Comparison of ENCODE assay signal across 12 cellular contexts in the genomic region with DNA sequence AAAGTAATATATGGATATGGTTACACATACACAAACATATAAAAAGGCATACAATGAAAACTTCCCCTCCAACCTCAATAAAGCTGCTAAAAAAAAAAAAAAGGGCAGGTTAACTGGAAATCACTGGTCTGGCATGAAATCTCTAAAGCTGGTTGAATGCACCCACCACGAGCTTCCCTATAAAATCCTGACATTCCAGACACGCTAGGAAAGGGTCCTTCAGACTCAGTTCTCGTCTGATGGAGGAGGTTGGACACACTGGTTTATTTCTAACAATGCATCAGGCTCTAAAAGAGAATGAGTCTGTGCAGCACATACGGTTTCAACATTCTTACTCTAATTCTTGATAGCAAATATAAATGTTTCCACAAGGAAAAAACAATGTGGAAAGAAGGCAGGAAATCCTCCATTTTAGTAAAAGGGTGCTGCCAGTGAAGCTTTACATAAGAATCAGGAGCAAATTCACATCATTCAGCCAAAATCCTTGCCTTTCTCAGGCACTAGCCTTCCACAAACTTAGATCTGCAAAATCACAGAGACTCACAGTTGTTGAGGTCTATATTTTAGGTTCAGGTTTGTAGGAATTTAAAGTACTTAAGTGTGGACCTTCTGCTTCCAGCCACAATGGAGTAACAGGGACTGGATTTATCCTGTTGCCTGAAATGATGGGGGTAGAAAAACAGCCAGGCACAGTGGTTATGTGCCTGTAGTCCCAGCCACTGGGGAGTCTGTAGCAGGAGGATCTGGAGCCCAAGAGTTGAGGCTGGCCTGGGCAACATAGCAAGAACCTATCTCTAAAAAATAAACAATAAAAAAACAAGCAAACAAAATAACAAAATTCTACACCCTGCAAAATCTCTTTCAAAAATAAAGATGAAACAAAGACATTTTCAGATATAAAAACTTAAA.
DNase-seq lines count a peak whose midpoint lies in the region; ATAC-seq and TF ChIP-seq lines count a peak whose summit lies in the region.
"Had no signal": no experiment of that assay in that cellular context is flagged by ENCODE, and none has a peak within 500 bp of the region (broad histone marks: within the 10 kb centered on the region; RNA-seq: fewer than 3 reads in every experiment).

No MANE protein-coding gene starts in this region.

- 84% methylated on average over 4 of the region's 4 CpGs; no CpG with 5 or more reads in 1 of the 2 experiments for WGBS in endodermal cell (ENCODE audit: insufficient coverage in 1 of 2, insufficient read length in 1 of 2), 2 experiments
- no CpG with 5 or more reads among the region's 4 CpGs for WGBS in neuronal stem cell (ENCODE audit: extremely low coverage in 2 of 2, insufficient read length in 2 of 2, insufficient replicate concordance in 1 of 2), 2 donors

- H2AFZ ChIP-seq in neuronal stem cell (ENCODE audit: low read length), result peak overlapping the region; percentile 49

- H4K91ac ChIP-seq in neuronal stem cell (ENCODE audit: low read depth, low read length, poor library complexity), result no peak overlapping the region

- H3K4me1 ChIP-seq in HUES6 (ENCODE audit: control insufficient read depth, insufficient read depth, low read length) (peaks cover 20% of the 10 kb centered on the region), endodermal cell (ENCODE audit: control insufficient read depth, insufficient read depth, low read length) (no peaks in the 10 kb centered on the region), iPS-20b (ENCODE audit: insufficient read depth, low read length) (peaks cover 23% of the 10 kb centered on the region), neuronal stem cell (ENCODE audit: control insufficient read depth in 2 of 2, insufficient read depth in 1 of 2, low read depth in 1 of 2, low read length in 2 of 2) (peaks cover 0 to 3% of the 10 kb centered on the region in 2 donors)

- H2BK12ac ChIP-seq in neuronal stem cell (ENCODE audit: low read length), result no peak overlapping the region

- no peak overlapping the region for H3K9ac ChIP-seq in HUES6 (ENCODE audit: low read length)
- no peak overlapping the region for H3K9ac ChIP-seq in endodermal cell (ENCODE audit: extremely low read depth, low read length, poor library complexity, severe bottlenecking)
- H3K9ac ChIP-seq in iPS-20b (ENCODE audit: low read depth, low read length), result peak overlapping the region; percentile 50
- H3K9ac ChIP-seq in neuronal stem cell (ENCODE audit: low read depth, low read length, poor library complexity), result no peak overlapping the region

- no peak overlapping the region for H2BK5ac ChIP-seq in neuronal stem cell (ENCODE audit: low read length)

- TF ChIP-seq CTCF in endodermal cell (conservative IDR thresholded peaks at IDR 0.05), result no peak

- H3K36me3 Mint-ChIP-seq in endodermal cell (ENCODE audit: low read depth), result peaks cover 2% of the 10 kb centered on the region
- H3K36me3 Mint-ChIP-seq: CD4-positive, CD25-positive, alpha-beta regulatory T cell had no signal

- H3K27me3 ChIP-seq in HUES6 (ENCODE audit: control insufficient read depth, insufficient read depth, low read length), result no peaks in the 10 kb centered on the region
- H3K27me3 ChIP-seq in endodermal cell (ENCODE audit: control insufficient read depth, insufficient read depth, low read length, poor library complexity, severe bottlenecking), result no peaks in the 10 kb centered on the region
- H3K27me3 ChIP-seq in iPS-20b (ENCODE audit: insufficient read depth, low read length), result no peaks in the 10 kb centered on the region
- H3K27me3 ChIP-seq in neuronal stem cell (ENCODE audit: control insufficient read depth in 3 of 3, insufficient read depth in 3 of 3, low read depth in 1 of 3, low read length in 3 of 3), result no peaks in the 10 kb centered on the region

- intact Hi-C loops in Right ventricle myocardium superior (cut with DNase I), result no loop called here

- no peak overlapping the region for H3K14ac ChIP-seq in neuronal stem cell (ENCODE audit: low read length)

- no peak overlapping the region for H3K4me2 ChIP-seq in neuronal stem cell (ENCODE audit: insufficient read depth, low read length, poor library complexity, severe bottlenecking)

- no peak overlapping the region for H2AK5ac ChIP-seq in neuronal stem cell (ENCODE audit: low read depth, low read length)

- no peaks in the 10 kb centered on the region for H3K9me3 Mint-ChIP-seq in endodermal cell
- H3K9me3 Mint-ChIP-seq: CD4-positive, CD25-positive, alpha-beta regulatory T cell had no signal

- H2BK120ac ChIP-seq in neuronal stem cell (ENCODE audit: low read depth, low read length), result no peak overlapping the region

- H4K8ac ChIP-seq in neuronal stem cell (ENCODE audit: low read depth, low read length), result no peak overlapping the region

- H3K18ac ChIP-seq in neuronal stem cell (ENCODE audit: low read length), result no peak overlapping the region

- H3K4me3 ChIP-seq in HUES6 (ENCODE audit: low read depth, low read length) (no peak overlapping the region), endodermal cell (ENCODE audit: low read length) (no peak overlapping the region), iPS-20b (ENCODE audit: low read length) (no peak overlapping the region; the same call in 1 of the 2 replicates), neuronal stem cell (ENCODE audit: low read length in 2 of 2) (no peak overlapping the region)

- H2BK15ac ChIP-seq in neuronal stem cell (ENCODE audit: low read length), result no peak overlapping the region

- ATAC-seq in Right ventricle myocardium superior (ENCODE audit: poor library complexity) (no peak), HG03439 (IDR thresholded peaks at IDR 0.05; ENCODE audit: unreplicated experiment) (no peak), GM21717 (IDR thresholded peaks at IDR 0.05; ENCODE audit: unreplicated experiment) (no peak)

- H3K4me1 Mint-ChIP-seq in endodermal cell, result peaks cover 14% of the 10 kb centered on the region

- peak overlapping the region; percentile 71 for H3K27ac Mint-ChIP-seq in endodermal cell

- H3K36me3 ChIP-seq in HUES6 (ENCODE audit: control insufficient read depth, insufficient read depth, low read length) (no peaks in the 10 kb centered on the region), endodermal cell (ENCODE audit: control insufficient read depth, insufficient read depth, low read length) (no peaks in the 10 kb centered on the region), iPS-20b (ENCODE audit: insufficient read depth, low read depth, low read length) (no peaks in the 10 kb centered on the region), neuronal stem cell (replicated peaks in 1 of 2; ENCODE audit: control insufficient read depth in 2 of 2, insufficient read depth in 2 of 2, low read length in 2 of 2) (no peaks in the 10 kb centered on the region)

- H3K79me1 ChIP-seq in neuronal stem cell (ENCODE audit: low read depth, low read length), result no peaks in the 10 kb centered on the region

- H3K23ac ChIP-seq in neuronal stem cell (ENCODE audit: low read depth, low read length, poor library complexity), result no peak overlapping the region

- DNase-seq in endodermal cell (no peak), neuronal stem cell (ENCODE audit: low spot score) (no peak), Right ventricle myocardium superior (no peak), NCI-H146 treated with DMSO at 0.1 percent for 48 hours (lab: John Stamatoyannopoulos, UW; ENCODE audit: unreplicated experiment) (no peak)
- DNase-seq: AML-193; CD4-positive, CD25-positive, alpha-beta regulatory T cell; NCI-H1417 treated with DMSO at 0.1 percent for 48 hours; NCI-H2081 treated with DMSO at 0.1 percent for 48 hours had no signal

- H3K27me3 Mint-ChIP-seq in endodermal cell (ENCODE audit: insufficient read depth), result no peaks in the 10 kb centered on the region
- H3K27me3 Mint-ChIP-seq: CD4-positive, CD25-positive, alpha-beta regulatory T cell had no signal

- no peak overlapping the region for H3K4ac ChIP-seq in neuronal stem cell (ENCODE audit: low read length)

- H3K27ac ChIP-seq in HUES6 (ENCODE audit: low read depth, low read length), result peak overlapping the region; percentile 69
- no peak overlapping the region for H3K27ac ChIP-seq in endodermal cell (ENCODE audit: low read depth, low read length)
- H3K27ac ChIP-seq in iPS-20b (ENCODE audit: low read length), result peak overlapping the region; percentile 4
- H3K27ac ChIP-seq in neuronal stem cell (replicated peaks; ENCODE audit: low read length), result no peak overlapping the region

- no peak overlapping the region for H3K4me3 Mint-ChIP-seq in endodermal cell
- H3K4me3 Mint-ChIP-seq: CD4-positive, CD25-positive, alpha-beta regulatory T cell had no signal

- H3K9me3 ChIP-seq in HUES6 (ENCODE audit: control insufficient read depth, insufficient read depth, low read depth, low read length) (no peaks in the 10 kb centered on the region), endodermal cell (ENCODE audit: control insufficient read depth, low read length) (no peaks in the 10 kb centered on the region), iPS-20b (ENCODE audit: insufficient read depth, low read depth, low read length) (no peaks in the 10 kb centered on the region), neuronal stem cell (replicated peaks in 1 of 2; ENCODE audit: control insufficient read depth in 2 of 2, insufficient read depth in 1 of 2, low read depth in 1 of 2, low read length in 2 of 2) (no peaks in the 10 kb centered on the region)

Comparison
In these comparisons a context has a peak if more than half of its experiments do, and no peak if none do; other contexts are left out.
1. H3K27ac ChIP-seq: peak in HUES6 (single experiment) and iPS-20b (single experiment); none in endodermal cell (single experiment) and neuronal stem cell (single experiment).